Comparison of ENCODE assay signal across 9 cellular contexts in the genomic region with DNA sequence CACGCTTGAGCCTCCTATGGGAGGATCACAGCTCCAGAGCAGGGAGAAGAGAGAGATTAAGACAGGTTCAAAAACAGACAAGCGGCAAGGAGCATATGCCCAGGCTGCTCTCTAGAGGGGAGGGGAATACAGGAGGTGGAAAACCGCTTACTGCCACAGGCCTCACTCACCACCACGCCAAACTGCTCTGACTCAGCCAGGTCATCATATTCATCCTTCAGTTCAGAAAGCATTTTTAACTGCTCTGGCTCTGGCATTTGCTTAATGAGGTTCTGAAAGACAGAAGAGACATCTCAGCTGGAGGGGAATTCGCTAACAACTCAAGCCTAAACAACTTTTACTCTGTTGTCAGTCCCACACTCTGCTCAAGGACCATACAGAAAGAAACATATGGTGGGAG. TPM values are rescaled to one million over a fixed set of nuclear protein-coding genes. Genes with fewer than 3 reads are reported as not detected.
DNase-seq lines count a peak whose midpoint lies in the region; ATAC-seq, FAIRE-seq and TF ChIP-seq lines count a peak whose summit lies in the region.
"Had no signal": no experiment of that assay in that cellular context is flagged by ENCODE, and none has a peak within 500 bp of the region (broad histone marks: within the 10 kb centered on the region; RNA-seq: fewer than 3 reads in every experiment).

No MANE protein-coding gene starts in this region.

- H3K27me3 ChIP-seq in DOHH2 (ENCODE audit: control insufficient read depth, low read length) = no peaks in the 10 kb centered on the region
- H3K27me3 ChIP-seq in GM12878 (replicated peaks in 1 of 2; ENCODE audit: control insufficient read depth in 2 of 2, insufficient read depth in 2 of 2, low read length in 1 of 2) = no peaks in the 10 kb centered on the region
- H3K27me3 ChIP-seq in GM23338 (ENCODE audit: insufficient read depth) = no peaks in the 10 kb centered on the region

- H4K20me1 ChIP-seq in DOHH2 (ENCODE audit: control insufficient read depth, insufficient read depth, low read depth, low read length) = no peaks in the 10 kb centered on the region
- H4K20me1 ChIP-seq in GM12878 (ENCODE audit: control insufficient read depth, insufficient read depth) = no peaks in the 10 kb centered on the region
- no peaks in the 10 kb centered on the region for H4K20me1 ChIP-seq in GM23338 (replicated peaks; ENCODE audit: insufficient read depth)

- no peak for TF ChIP-seq EP300 in GM12878 (IDR thresholded peaks at IDR 0.05; ENCODE audit: borderline replicate concordance in 1 of 2, control insufficient read depth in 1 of 2, low read depth in 2 of 2, low read length in 2 of 2)

- H2AFZ ChIP-seq in GM12878 (ENCODE audit: control insufficient read depth, low read depth, low read length) (no peak overlapping the region), GM23338 (no peak overlapping the region)

- no peaks in the 10 kb centered on the region for H3K9me3 ChIP-seq in DOHH2 (ENCODE audit: control insufficient read depth, insufficient read depth, low read length)
- H3K9me3 ChIP-seq in GM12878 (replicated peaks; ENCODE audit: control insufficient read depth, insufficient read depth, low read length) = no peaks in the 10 kb centered on the region

- FAIRE-seq in GM12878 (lab: Jason Lieb, UNC) = no peak
- FAIRE-seq: TTC549 had no signal

- H3K79me2 ChIP-seq in DOHH2 (ENCODE audit: control insufficient read depth, low read length) (peaks cover 33% of the 10 kb centered on the region), GM12878 (ENCODE audit: control insufficient read depth, insufficient read depth, low read length) (no peaks in the 10 kb centered on the region), GM23338 (replicated peaks; ENCODE audit: insufficient read depth) (no peaks in the 10 kb centered on the region)

- TF ChIP-seq RAD21 in GM12878 (IDR thresholded peaks at IDR 0.05; ENCODE audit: insufficient read depth, low read depth, low read length) = no peak

- in situ Hi-C loops in GM12878 (cut with MboI) = loop anchor here (5.0 kb wide), 1 partner anchor 52 kb away; the partner anchor contains the start of gene PCDHGC3

- peak overlapping the region; percentile 86 for H3K4me2 ChIP-seq in DOHH2 (ENCODE audit: low read length)
- no peak overlapping the region; the same call in 1 of the 2 replicates for H3K4me2 ChIP-seq in GM12878 (ENCODE audit: control insufficient read depth, insufficient read depth)
- no peak overlapping the region for H3K4me2 ChIP-seq in GM23338

- intact Hi-C loops in GM12878 (cut with micrococcal nuclease; ENCODE audit: unreplicated experiment) = loop anchor here (1.0 kb wide), 1 partner anchor 15 kb away; no protein-coding TSS in a partner anchor

- no TSS peak for BruUV-seq in GM12878 (replicated peaks; lab: Mats Ljungman, UMichigan)

- DNase-seq in HFFc6 (peak; percentile 78), GM12878 (ENCODE audit: low read depth, low spot score) (no peak), myocyte (ENCODE audit: low read depth) (peak; percentile 84), NOMO-1 (lab: John Stamatoyannopoulos, UW; ENCODE audit: unreplicated experiment in 2 of 2) (no peak), GM23338 (ENCODE audit: low spot score) (no peak), mesenteric fat pad (ENCODE audit: low spot score) (no peak), H4 (ENCODE audit: low spot score) (no peak)

- H3F3A ChIP-seq in DOHH2 (ENCODE audit: control insufficient read depth, insufficient read depth) = peaks cover 44% of the 10 kb centered on the region
- H3F3A ChIP-seq in GM23338 (replicated peaks; ENCODE audit: low read depth) = peaks cover 9% of the 10 kb centered on the region; the same call in 1 of the 2 replicates

- peak overlapping the region; percentile 75 for H3K4me3 ChIP-seq in DOHH2 (ENCODE audit: low read length)
- H3K4me3 ChIP-seq in GM12878 = no peak overlapping the region
- H3K4me3 ChIP-seq in GM23338 = no peak overlapping the region

- H3K36me3 Mint-ChIP-seq in HFFc6 (ENCODE audit: low read depth) (peaks cover 27% of the 10 kb centered on the region), GM23338 (ENCODE audit: low read depth) (peaks cover 47% of the 10 kb centered on the region)

- H3K4me1 Mint-ChIP-seq in HFFc6 (ENCODE audit: low read depth) = peaks cover 25% of the 10 kb centered on the region
- peaks cover 20% of the 10 kb centered on the region for H3K4me1 Mint-ChIP-seq in GM23338

- RAD21 ChIA-PET in GM12878 (lab: Charles Lee; ENCODE audit: unreplicated experiment) = interaction anchor here (1.3 to 6.1 kb wide), 8 partner anchors 18 to 116 kb away, joined by 3 to 54 read pairs (median 7); partner anchors contain the start of genes PCDHGA10, PCDHGA11, PCDHGA12 and PCDHGC3

- CTCF ChIA-PET in GM12878 (lab: Yijun Ruan, JAX) = interaction anchor here (1.1 to 11.2 kb wide), 14 partner anchors 9 to 116 kb away, joined by 3 to 194 read pairs (median 15); partner anchors contain the start of genes PCDHGA10, PCDHGA11, PCDHGB7 and PCDHGC3

- H3K4me3 Mint-ChIP-seq in HFFc6 (peak overlapping the region; percentile 43; the same call in 1 of the 2 replicates), GM23338 (no peak overlapping the region)

- 22% methylated on average over 5 of the region's 5 CpGs for WGBS in GM12878 (ENCODE audit: insufficient coverage, insufficient replicate concordance, low lambda C conversion rate, missing lambda C conversion rate)

- no peaks in the 10 kb centered on the region for H3K9me3 Mint-ChIP-seq in HFFc6
- H3K9me3 Mint-ChIP-seq in GM23338 = no peaks in the 10 kb centered on the region

- H3K36me3 ChIP-seq in DOHH2 (ENCODE audit: control insufficient read depth, low read length) (peaks cover 92% of the 10 kb centered on the region), GM12878 (ENCODE audit: control insufficient read depth in 2 of 2, insufficient read depth in 2 of 2, low read length in 1 of 2) (peaks cover 11 to 39% of the 10 kb centered on the region in 2 experiments), GM23338 (ENCODE audit: insufficient read depth) (peaks cover 26% of the 10 kb centered on the region)

- H3K27ac Mint-ChIP-seq in HFFc6 (no peak overlapping the region), GM23338 (no peak overlapping the region)

- ATAC-seq in GM12878 = peak; percentile 68
- no peak for ATAC-seq in GM23338

- H3K4me1 ChIP-seq in DOHH2 (ENCODE audit: control insufficient read depth, low read length) (peaks cover 91% of the 10 kb centered on the region), GM12878 (ENCODE audit: control insufficient read depth, insufficient read depth, low read length) (peaks cover 38% of the 10 kb centered on the region), GM23338 (ENCODE audit: insufficient read depth) (peaks cover 11% of the 10 kb centered on the region)

- SMC1A ChIA-PET in GM12878 (lab: Charles Lee; ENCODE audit: uncharacterized antibody, unreplicated experiment) = interaction anchor here (0.8 to 13.7 kb wide), 11 partner anchors 9 to 209 kb away, joined by 3 to 176 read pairs (median 6); partner anchors contain the start of genes PCDHGA10, PCDHGA12, PCDHGB3 and PCDHGC3

- TF ChIP-seq CTCF in DOHH2 (IDR thresholded peaks at IDR 0.05; ENCODE audit: low read depth, low read length, poor library complexity, severe bottlenecking) (no peak), HFFc6 (IDR thresholded peaks at IDR 0.05) (no peak), GM12878 (IDR thresholded peaks at IDR 0.05 in 2 of 3, conservative IDR thresholded peaks at IDR 0.05 in 1 of 3; ENCODE audit: control insufficient read depth in 2 of 3, extremely low read depth in 1 of 3, insufficient read depth in 1 of 3, low read depth in 3 of 3, low read length in 3 of 3) (no peak), GM23338 (conservative IDR thresholded peaks at IDR 0.05; ENCODE audit: low read depth in 2 of 2) (no peak)

- H3K27me3 Mint-ChIP-seq in HFFc6 (ENCODE audit: insufficient read depth) (peaks cover 2% of the 10 kb centered on the region; the same call in 1 of the 2 replicates), GM23338 (ENCODE audit: insufficient read depth, low read depth, poor library complexity) (no peaks in the 10 kb centered on the region)

- H3K27ac ChIP-seq in DOHH2 (ENCODE audit: low read depth, low read length) (peak overlapping the region; percentile 98), GM12878 (ENCODE audit: control insufficient read depth, insufficient read depth) (peak overlapping the region; percentile 23; the same call in 1 of the 2 replicates), GM23338 (ENCODE audit: low read depth) (no peak overlapping the region)

- POLR2A ChIA-PET in GM12878 (lab: Charles Lee) = interaction anchor here (1.2 to 1.4 kb wide), 2 partner anchors 15 to 22 kb away, joined by 3 to 7 read pairs; no protein-coding TSS in a partner anchor

- TF ChIP-seq POLR2A in GM12878 (IDR thresholded peaks at IDR 0.05; ENCODE audit: low read depth, low read length) = no peak

- no peak overlapping the region for H3K9ac ChIP-seq in GM12878 (ENCODE audit: control insufficient read depth, insufficient read depth, low read length)

- H3K9me2 ChIP-seq in DOHH2 (replicated peaks; ENCODE audit: control insufficient read depth, low read length) (no peaks in the 10 kb centered on the region), GM23338 (ENCODE audit: insufficient read depth) (no peaks in the 10 kb centered on the region)

RNA-seq across cellular contexts. Expression of gene PCDHGC5, which starts 40.1 kb away (rescaled TPM):
- 1 to 10 TPM; 2.3 to 5.7 (median 2.7) TPM for total RNA-seq in HFFc6 (2021; fragmentation: NEBNext Ultra II Directional; extraction: Animal tissue kit (Norgen Biotek cat#: 25700))
- total RNA-seq in GM12878 (2013; cell fraction: nucleolus; rRNA removed) = 4.6 and 4.9 TPM in 2 replicates
- 0.62 and 0.93 TPM in 2 replicates for total RNA-seq in GM12878 (2014; rRNA removed)
- 0.46 and 0.58 TPM in 2 replicates for total RNA-seq in GM12878 (2014; rRNA removed; fragmentation: Illumina TruSeq; extraction: Trizol)
- total RNA-seq in GM12878 (2021) = 0.72 and 0.87 TPM in 2 replicates
- 0.08 TPM for polyA plus RNA-seq in GM12878 (2011; ENCODE audit: low read depth)
- 0.05 TPM in 1 of 2 replicates, not detected in the other for polyA plus RNA-seq in GM12878 (2011; rRNA removed)
- polyA plus RNA-seq in GM12878 (2011; cell fraction: cytosol; rRNA removed) = not detected in 2 replicates
- 0.33 and 0.41 TPM in 2 replicates for polyA plus RNA-seq in GM12878 (2011; cell fraction: nucleus; rRNA removed)
- 0.05 and 0.06 TPM in 2 replicates for polyA plus RNA-seq in GM12878 (2012)
- 0.14 and 0.15 TPM in 2 replicates for polyA plus RNA-seq in GM12878 (2014; fragmentation: Illumina TruSeq; extraction: Trizol)
- not detected for polyA plus RNA-seq in GM12878 (2014; fragmentation: Nextera tagmentation; extraction: Ambion mirVana)
- polyA plus RNA-seq in GM12878 (2014; rRNA removed) = 0.20 and 0.29 TPM in 2 replicates
- under 1 TPM; 0.05 to 0.06 TPM for polyA plus RNA-seq in GM12878 (2016; fragmentation: Nextera tagmentation; extraction: Ambion mirVana)
- polyA minus RNA-seq in GM12878 (2011; rRNA and poly(A)+ RNA removed) = 0.51 and 1.1 TPM in 2 replicates
- polyA minus RNA-seq in GM12878 (2011; cell fraction: cytosol; rRNA and poly(A)+ RNA removed) = 0.31 TPM in 1 of 2 replicates, not detected in the other
- 1.1 and 2.2 TPM in 2 replicates for polyA minus RNA-seq in GM12878 (2011; cell fraction: nucleus; rRNA and poly(A)+ RNA removed)
- total RNA-seq in myocyte = 2.0 and 2.6 TPM in 2 replicates
- 2.8 TPM for polyA plus RNA-seq in myocyte (2012)
- total RNA-seq in GM23338 (2014; rRNA removed; shearing (Covaris generic)) = 0.54 and 1.5 TPM in 2 replicates
- 0.16 TPM in 1 of 2 replicates, not detected in the other for polyA plus RNA-seq in GM23338 (2016; fragmentation: Nextera tagmentation; extraction: Ambion mirVana)
- 1.1 TPM for total RNA-seq in mesenteric fat pad
- total RNA-seq in H4 (2014; rRNA removed; shearing (Covaris generic)) = 0.06 and 0.18 TPM in 2 replicates

RNA-seq across cellular contexts. Expression of gene PCDHGC4, which starts 44.2 kb away (rescaled TPM):
- total RNA-seq in HFFc6 (2021; fragmentation: NEBNext Ultra II Directional; extraction: Animal tissue kit (Norgen Biotek cat#: 25700)) = 1 to 10 TPM in 1 of 6 experiments, under 1 TPM in 5; 0.34 to 1.4 (median 0.62) TPM
- total RNA-seq in GM12878 (2013; cell fraction: nucleolus; rRNA removed) = 5.5 and 6.1 TPM in 2 replicates
- total RNA-seq in GM12878 (2014; rRNA removed) (0.82 and 1.2 TPM in 2 replicates), GM12878 (2014; rRNA removed; fragmentation: Illumina TruSeq; extraction: Trizol) (1.0 TPM in 2 replicates), GM12878 (2021) (1.1 TPM in 2 replicates), myocyte (2.0 and 3.6 TPM in 2 replicates), mesenteric fat pad (1.7 TPM)
- polyA plus RNA-seq in GM12878 (2011; ENCODE audit: low read depth) = 0.07 TPM
- polyA plus RNA-seq in GM12878 (2011; rRNA removed) (0.03 and 0.04 TPM in 2 replicates), GM12878 (2014; fragmentation: Illumina TruSeq; extraction: Trizol) (0.54 and 0.55 TPM in 2 replicates), GM12878 (2014; fragmentation: Nextera tagmentation; extraction: Ambion mirVana) (under 1 TPM; 0.13 to 0.18 TPM), GM12878 (2014; rRNA removed) (0.58 and 0.61 TPM in 2 replicates), GM12878 (2016; fragmentation: Nextera tagmentation; extraction: Ambion mirVana) (under 1 TPM; 0.21 to 0.49 TPM), GM23338 (2016; fragmentation: Nextera tagmentation; extraction: Ambion mirVana) (0.31 TPM in 1 of 2 replicates, not detected in the other)
- 0.03 TPM in 2 replicates for polyA plus RNA-seq in GM12878 (2011; cell fraction: cytosol; rRNA removed)
- 0.37 and 0.39 TPM in 2 replicates for polyA plus RNA-seq in GM12878 (2011; cell fraction: nucleus; rRNA removed)
- 0.15 and 0.18 TPM in 2 replicates for polyA plus RNA-seq in GM12878 (2012)
- polyA minus RNA-seq in GM12878 (2011; rRNA and poly(A)+ RNA removed) = 0.73 and 1.2 TPM in 2 replicates
- not detected in 2 replicates for polyA minus RNA-seq in GM12878 (2011; cell fraction: cytosol; rRNA and poly(A)+ RNA removed)
- polyA minus RNA-seq in GM12878 (2011; cell fraction: nucleus; rRNA and poly(A)+ RNA removed) = 0.97 and 1.4 TPM in 2 replicates
- 0.82 TPM for polyA plus RNA-seq in myocyte (2012)
- total RNA-seq in GM23338 (2014; rRNA removed; shearing (Covaris generic)) = 2.3 and 3.0 TPM in 2 replicates
- total RNA-seq in H4 (2014; rRNA removed; shearing (Covaris generic)) = 0.10 TPM in 1 of 2 replicates, not detected in the other

RNA-seq across cellular contexts. Expression of gene PCDHGC3, which starts 53.2 kb away (rescaled TPM):
- total RNA-seq in HFFc6 (2021; fragmentation: NEBNext Ultra II Directional; extraction: Animal tissue kit (Norgen Biotek cat#: 25700)) = 100 to 1,000 TPM; 126 to 150 (median 132) TPM
- total RNA-seq in GM12878 (2013; cell fraction: nucleolus; rRNA removed) = 9.8 and 12.7 TPM in 2 replicates
- total RNA-seq in GM12878 (2014; rRNA removed) (11.0 TPM in 2 replicates), GM12878 (2014; rRNA removed; fragmentation: Illumina TruSeq; extraction: Trizol) (6.3 TPM in 2 replicates), GM12878 (2021) (20.5 TPM in 2 replicates), myocyte (137 and 170 TPM in 2 replicates), mesenteric fat pad (46.8 TPM)
- polyA plus RNA-seq in GM12878 (2011; ENCODE audit: low read depth) = 5.8 TPM
- polyA plus RNA-seq in GM12878 (2011; rRNA removed) (0.86 and 1.5 TPM in 2 replicates), GM12878 (2014; fragmentation: Illumina TruSeq; extraction: Trizol) (22.1 and 23.5 TPM in 2 replicates), GM12878 (2014; fragmentation: Nextera tagmentation; extraction: Ambion mirVana) (under 1 TPM; 0.53 to 0.60 TPM), GM12878 (2014; rRNA removed) (13.1 and 14.5 TPM in 2 replicates), GM12878 (2016; fragmentation: Nextera tagmentation; extraction: Ambion mirVana) (10 to 100 TPM; 14.7 to 22.0 TPM), GM23338 (2016; fragmentation: Nextera tagmentation; extraction: Ambion mirVana) (13.8 and 14.4 TPM in 2 replicates)
- polyA plus RNA-seq in GM12878 (2011; cell fraction: cytosol; rRNA removed) = 1.7 and 2.3 TPM in 2 replicates
- 1.5 and 2.3 TPM in 2 replicates for polyA plus RNA-seq in GM12878 (2011; cell fraction: nucleus; rRNA removed)
- 8.4 and 10.8 TPM in 2 replicates for polyA plus RNA-seq in GM12878 (2012)
- 2.3 and 2.4 TPM in 2 replicates for polyA minus RNA-seq in GM12878 (2011; rRNA and poly(A)+ RNA removed)
- polyA minus RNA-seq in GM12878 (2011; cell fraction: cytosol; rRNA and poly(A)+ RNA removed) = 0.94 and 1.9 TPM in 2 replicates
- 3.0 and 6.0 TPM in 2 replicates for polyA minus RNA-seq in GM12878 (2011; cell fraction: nucleus; rRNA and poly(A)+ RNA removed)
- 95.7 TPM for polyA plus RNA-seq in myocyte (2012)
- total RNA-seq in GM23338 (2014; rRNA removed; shearing (Covaris generic)) = 12.9 and 13.3 TPM in 2 replicates
- 50.8 and 61.5 TPM in 2 replicates for total RNA-seq in H4 (2014; rRNA removed; shearing (Covaris generic))

Comparison
In these comparisons a context has a peak if more than half of its experiments do, and no peak if none do; other contexts are left out.
1. DNase-seq: peak in HFFc6 (single experiment) and myocyte (single experiment); none in GM12878 (single experiment), NOMO-1 (0 of 2), GM23338 (single experiment), mesenteric fat pad (single experiment) and H4 (single experiment).